Comparison of ENCODE assay signal across 8 cellular contexts in the genomic region with DNA sequence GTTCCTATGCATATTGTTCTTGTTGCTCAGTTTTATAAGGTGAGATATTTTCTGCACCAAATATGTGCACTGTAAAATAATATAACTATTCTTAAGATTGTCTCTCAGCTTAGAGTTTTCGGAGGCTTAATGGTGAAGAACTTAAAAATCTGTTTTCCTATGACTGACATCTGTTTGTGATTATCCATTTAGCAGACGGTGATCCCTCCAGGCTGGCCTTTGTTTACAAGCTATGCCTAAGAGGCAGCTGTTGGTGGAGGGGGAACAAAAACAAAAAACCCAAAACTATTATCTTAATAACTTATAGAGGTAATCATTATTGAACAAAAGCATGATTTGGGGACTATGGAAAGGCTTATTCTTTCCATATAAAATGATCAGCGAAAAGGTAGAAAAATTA. TPM values are rescaled to one million over a fixed set of nuclear protein-coding genes. Genes with fewer than 3 reads are reported as not detected.
DNase-seq lines count a peak whose midpoint lies in the region; ATAC-seq and TF ChIP-seq lines count a peak whose summit lies in the region.

No MANE protein-coding gene starts in this region.

- no peaks in the 10 kb centered on the region for H3K9me3 ChIP-seq in duodenal mucosa (ENCODE audit: control insufficient read depth in 1 of 2, low read length in 2 of 2)

- no peak for DNase-seq in T-helper 2 cell treated with Interferon-gamma antibody and Interleukin-4, amounts not matched to agents 5 μg/mL and 100 μg/mL, for 36 hours (ENCODE audit: low spot score)
- DNase-seq in T-helper 2 cell (no peak), NCI-H82 treated with DMSO at 0.1 percent for 48 hours (lab: John Stamatoyannopoulos, UW; ENCODE audit: unreplicated experiment) (peak; percentile 88), NCI-H748 (lab: John Stamatoyannopoulos, UW; ENCODE audit: unreplicated experiment) (no peak), mesothelial cell of epicardium (ENCODE audit: low spot score in 2 of 2, unreplicated experiment in 2 of 2) (no peak)
- no peak for DNase-seq in stimulated activated effector memory CD8-positive, alpha-beta T cell treated with anti-CD3 and anti-CD28 coated beads, Interleukin-12 subunit alpha, Interleukin-12 subunit beta, amount 100 ng/mL, for 72 hours (ENCODE audit: low spot score in 2 of 2)

- peak overlapping the region; percentile 48 to 58 for H3K4me3 ChIP-seq in duodenal mucosa (ENCODE audit: low read depth in 1 of 2, low read length in 2 of 2)

- no peak for TF ChIP-seq CTCF in mesothelial cell of epicardium (IDR thresholded peaks at IDR 0.05; ENCODE audit: unreplicated experiment)

- no peaks in the 10 kb centered on the region for H3K27me3 Mint-ChIP-seq in T-helper 2 cell treated with Interferon-gamma antibody and Interleukin-4, amounts not matched to agents 5 μg/mL and 100 μg/mL, for 36 hours (ENCODE audit: low read depth)
- no peaks in the 10 kb centered on the region for H3K27me3 Mint-ChIP-seq in mesothelial cell of epicardium (ENCODE audit: low read depth)

- no peaks in the 10 kb centered on the region for H3K36me3 ChIP-seq in duodenal mucosa (ENCODE audit: control insufficient read depth in 1 of 2, insufficient read depth in 2 of 2, low read length in 2 of 2)

- H3K4me1 Mint-ChIP-seq in T-helper 2 cell treated with Interferon-gamma antibody and Interleukin-4, amounts not matched to agents 5 μg/mL and 100 μg/mL, for 36 hours (ENCODE audit: low read depth): peaks cover 53% of the 10 kb centered on the region
- peaks cover 53% of the 10 kb centered on the region for H3K4me1 Mint-ChIP-seq in stimulated activated effector memory CD8-positive, alpha-beta T cell treated with anti-CD3 and anti-CD28 coated beads, Interleukin-12 subunit alpha, Interleukin-12 subunit beta, amount 100 ng/mL, for 72 hours
- no peaks in the 10 kb centered on the region for H3K4me1 Mint-ChIP-seq in mesothelial cell of epicardium

- no peak overlapping the region for H3K27ac ChIP-seq in duodenal mucosa (ENCODE audit: low read depth, low read length)

- peaks cover 0 to 3% of the 10 kb centered on the region in 2 donors for H3K4me1 ChIP-seq in duodenal mucosa (ENCODE audit: control insufficient read depth in 1 of 2, insufficient read depth in 2 of 2, low read length in 2 of 2)

- H3K36me3 Mint-ChIP-seq in T-helper 2 cell treated with Interferon-gamma antibody and Interleukin-4, amounts not matched to agents 5 μg/mL and 100 μg/mL, for 36 hours (ENCODE audit: low read depth): peaks cover 3% of the 10 kb centered on the region
- no peaks in the 10 kb centered on the region for H3K36me3 Mint-ChIP-seq in stimulated activated effector memory CD8-positive, alpha-beta T cell treated with anti-CD3 and anti-CD28 coated beads, Interleukin-12 subunit alpha, Interleukin-12 subunit beta, amount 100 ng/mL, for 72 hours
- H3K36me3 Mint-ChIP-seq in mesothelial cell of epicardium: no peaks in the 10 kb centered on the region

- ATAC-seq in stimulated activated effector memory CD8-positive, alpha-beta T cell treated with anti-CD3 and anti-CD28 coated beads, Interleukin-12 subunit alpha, Interleukin-12 subunit beta, amount 100 ng/mL, for 72 hours: no peak
- ATAC-seq in GM21723 (IDR thresholded peaks at IDR 0.05; ENCODE audit: unreplicated experiment): no peak

- peak overlapping the region; percentile 97 for H3K27ac Mint-ChIP-seq in T-helper 2 cell treated with Interferon-gamma antibody and Interleukin-4, amounts not matched to agents 5 μg/mL and 100 μg/mL, for 36 hours
- H3K27ac Mint-ChIP-seq in stimulated activated effector memory CD8-positive, alpha-beta T cell treated with anti-CD3 and anti-CD28 coated beads, Interleukin-12 subunit alpha, Interleukin-12 subunit beta, amount 100 ng/mL, for 72 hours: peak overlapping the region; percentile 89
- H3K27ac Mint-ChIP-seq in mesothelial cell of epicardium: no peak overlapping the region

- H3K9ac ChIP-seq in duodenal mucosa (ENCODE audit: low read depth in 1 of 2, low read length in 2 of 2): peak overlapping the region; percentile 16 to 52

- peak overlapping the region; percentile 86 for H3K4me3 Mint-ChIP-seq in T-helper 2 cell treated with Interferon-gamma antibody and Interleukin-4, amounts not matched to agents 5 μg/mL and 100 μg/mL, for 36 hours
- peak overlapping the region; percentile 62 for H3K4me3 Mint-ChIP-seq in stimulated activated effector memory CD8-positive, alpha-beta T cell treated with anti-CD3 and anti-CD28 coated beads, Interleukin-12 subunit alpha, Interleukin-12 subunit beta, amount 100 ng/mL, for 72 hours
- no peak overlapping the region for H3K4me3 Mint-ChIP-seq in mesothelial cell of epicardium

- no peaks in the 10 kb centered on the region for H3K27me3 ChIP-seq in duodenal mucosa (ENCODE audit: control insufficient read depth in 1 of 2, insufficient read depth in 2 of 2, low read length in 2 of 2)

- H3K9me3 Mint-ChIP-seq in T-helper 2 cell treated with Interferon-gamma antibody and Interleukin-4, amounts not matched to agents 5 μg/mL and 100 μg/mL, for 36 hours: no peaks in the 10 kb centered on the region
- H3K9me3 Mint-ChIP-seq in stimulated activated effector memory CD8-positive, alpha-beta T cell treated with anti-CD3 and anti-CD28 coated beads, Interleukin-12 subunit alpha, Interleukin-12 subunit beta, amount 100 ng/mL, for 72 hours: peaks cover 3% of the 10 kb centered on the region
- peaks cover 10% of the 10 kb centered on the region for H3K9me3 Mint-ChIP-seq in mesothelial cell of epicardium

RNA-seq across cellular contexts. Expression of a gene that starts 0.7 kb away (rescaled TPM):
- not detected in 3 replicates for total RNA-seq in mesothelial cell of epicardium
